In the genomic region with DNA sequence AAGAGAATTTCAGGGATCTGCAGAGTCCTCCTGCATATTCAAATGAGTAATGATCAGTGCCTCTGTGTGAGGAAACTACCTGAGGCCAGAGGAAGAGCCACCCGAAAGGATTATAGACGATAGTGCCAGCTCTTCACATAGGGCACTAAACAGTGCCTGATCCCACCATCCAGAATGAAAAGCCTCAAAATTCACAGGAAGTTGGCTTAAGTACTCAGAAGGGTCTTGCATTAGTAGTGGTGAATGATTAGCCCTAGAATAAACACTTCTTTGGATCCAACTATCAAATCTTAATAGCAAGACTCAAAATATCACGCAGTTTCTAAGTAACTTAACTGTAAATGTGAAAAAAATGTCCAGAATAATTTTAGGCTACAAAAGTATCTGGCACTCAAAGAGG, we compare ENCODE assay signal across 32 cellular contexts.
"Had no signal": no experiment of that assay in that cellular context is flagged by ENCODE, and none has a peak within 500 bp of the region (broad histone marks: within the 10 kb centered on the region; RNA-seq: fewer than 3 reads in every experiment).

No MANE protein-coding gene starts in this region.

- DNase-seq: activated CD4-positive, alpha-beta T cell treated with anti-CD3 and anti-CD28 coated beads, Interleukin-2, amount 10 ng/mL, durations not matched to agents 24 days and 14 days; activated CD4-positive, alpha-beta T cell treated with anti-CD3 and anti-CD28 coated beads, Interleukin-2, amount 50 U/mL, for 4 hours; activated CD8-positive, alpha-beta T cell treated with anti-CD3 and anti-CD28 coated beads for 36 hours; activated effector memory CD4-positive, alpha-beta T cell treated with anti-CD3 and anti-CD28 coated beads, Interleukin-2, amount 50 U/mL, for 16 hours; activated naive CD4-positive, alpha-beta T cell; activated naive CD8-positive, alpha-beta T cell treated with anti-CD3 and anti-CD28 coated beads, Interleukin-2, amount 10 ng/mL, durations not matched to agents 7 days and 5 days; activated T-cell treated with anti-CD3 and anti-CD28 coated beads, Interleukin-2, amount 50 U/mL, for 1 hour; activated T-cell treated with anti-CD3 and anti-CD28 coated beads, Interleukin-2, amount 50 U/mL, for 72 hours; amygdala; MG63; NCI-H1048; NCI-H1105 treated with DMSO at 0.1 percent for 48 hours; NCI-H1436; NCI-H1694; NCI-H1930; NCI-H2081 treated with DMSO at 0.1 percent for 48 hours; NCI-H226; NCI-H446 treated with DMSO at 0.1 percent for 48 hours; NCI-H524 treated with DMSO at 0.1 percent for 48 hours; Peyer's patch; RPMI8226; SHP77 treated with DMSO at 0.1 percent for 48 hours; SK-N-SH had no signal

- H3K36me3 Mint-ChIP-seq: activated naive CD4-positive, alpha-beta T cell treated with anti-CD3 and anti-CD28 coated beads, Interleukin-2, amount 50 U/mL, for 24 hours; activated naive CD8-positive, alpha-beta T cell treated with anti-CD3 and anti-CD28 coated beads, Interleukin-2, amount 10 ng/mL, durations not matched to agents 7 days and 5 days had no signal

- H3K27ac ChIP-seq: ascending aorta, cardiac muscle cell, Peyer's patch, SJSA1 had no signal

- H3K4me1 Mint-ChIP-seq: activated CD4-positive, alpha-beta T cell treated with anti-CD3 and anti-CD28 coated beads, Interleukin-2, amount 10 ng/mL, durations not matched to agents 24 days and 14 days; activated naive CD4-positive, alpha-beta T cell treated with anti-CD3 and anti-CD28 coated beads, Interleukin-2, amount 50 U/mL, for 24 hours; activated naive CD8-positive, alpha-beta T cell treated with anti-CD3 and anti-CD28 coated beads, Interleukin-2, amount 10 ng/mL, durations not matched to agents 7 days and 5 days; activated T-helper 17 cell treated with anti-CD3 and anti-CD28 coated beads, Interleukin-2, amount 50 U/mL, for 72 hours; central memory CD8-positive, alpha-beta T cell had no signal

- ATAC-seq: activated CD8-positive, alpha-beta T cell treated with anti-CD3 and anti-CD28 coated beads for 36 hours; activated T-cell treated with anti-CD3 and anti-CD28 coated beads, Interleukin-2, amount 50 U/mL, for 72 hours; activated T-helper 17 cell treated with anti-CD3 and anti-CD28 coated beads, Interleukin-2, amount 50 U/mL, for 72 hours had no signal

- H3K4me3 Mint-ChIP-seq: activated CD4-positive, alpha-beta T cell treated with anti-CD3 and anti-CD28 coated beads, Interleukin-2, amount 10 ng/mL, durations not matched to agents 24 days and 14 days; activated CD8-positive, alpha-beta T cell treated with anti-CD3 and anti-CD28 coated beads for 36 hours; activated naive CD4-positive, alpha-beta T cell treated with anti-CD3 and anti-CD28 coated beads, Interleukin-2, amount 50 U/mL, for 24 hours; activated naive CD8-positive, alpha-beta T cell treated with anti-CD3 and anti-CD28 coated beads, Interleukin-2, amount 10 ng/mL, durations not matched to agents 7 days and 5 days; activated T-cell treated with anti-CD3 and anti-CD28 coated beads, Interleukin-2, amount 50 U/mL, for 72 hours; activated T-helper 17 cell treated with anti-CD3 and anti-CD28 coated beads, Interleukin-2, amount 50 U/mL, for 72 hours; central memory CD8-positive, alpha-beta T cell; T-helper 1 cell treated with Interleukin-12 subunit alpha and Interleukin-12 subunit beta and Interleukin-4 antibody, amounts not matched to agents 30 μg/mL and 1 μg/mL, for 36 hours; T-helper 2 cell treated with Interferon-gamma antibody and Interleukin-4, amounts not matched to agents 5 μg/mL and 100 μg/mL, for 36 hours had no signal

- H3K27me3 ChIP-seq: ascending aorta, cardiac muscle cell, MG63, Peyer's patch, SJSA1 had no signal

- H3K27me3 Mint-ChIP-seq: activated CD4-positive, alpha-beta T cell treated with anti-CD3 and anti-CD28 coated beads, Interleukin-2, amount 10 ng/mL, durations not matched to agents 24 days and 14 days; activated CD8-positive, alpha-beta T cell treated with anti-CD3 and anti-CD28 coated beads for 36 hours; activated naive CD4-positive, alpha-beta T cell treated with anti-CD3 and anti-CD28 coated beads, Interleukin-2, amount 50 U/mL, for 24 hours; activated naive CD8-positive, alpha-beta T cell treated with anti-CD3 and anti-CD28 coated beads, Interleukin-2, amount 10 ng/mL, durations not matched to agents 7 days and 5 days; activated T-helper 17 cell treated with anti-CD3 and anti-CD28 coated beads, Interleukin-2, amount 50 U/mL, for 72 hours; central memory CD8-positive, alpha-beta T cell had no signal

- H3K4me3 ChIP-seq: ascending aorta, cardiac muscle cell, MG63, Peyer's patch, SJSA1 had no signal

- H3K4me2 ChIP-seq: SK-N-SH had no signal

- H3K4me1 ChIP-seq: ascending aorta, Peyer's patch, SJSA1 had no signal

- FAIRE-seq: TTC549 had no signal

- H3K9me3 ChIP-seq: ascending aorta, MG63, Peyer's patch, SJSA1 had no signal

- H3K9ac ChIP-seq: SK-N-SH had no signal

- H3K27ac Mint-ChIP-seq: activated CD4-positive, alpha-beta T cell treated with anti-CD3 and anti-CD28 coated beads, Interleukin-2, amount 10 ng/mL, durations not matched to agents 24 days and 14 days; activated CD8-positive, alpha-beta T cell treated with anti-CD3 and anti-CD28 coated beads for 36 hours; activated naive CD4-positive, alpha-beta T cell treated with anti-CD3 and anti-CD28 coated beads, Interleukin-2, amount 50 U/mL, for 24 hours; activated naive CD8-positive, alpha-beta T cell treated with anti-CD3 and anti-CD28 coated beads, Interleukin-2, amount 10 ng/mL, durations not matched to agents 7 days and 5 days; activated T-cell treated with anti-CD3 and anti-CD28 coated beads, Interleukin-2, amount 50 U/mL, for 72 hours; activated T-helper 17 cell treated with anti-CD3 and anti-CD28 coated beads, Interleukin-2, amount 50 U/mL, for 72 hours; T-helper 1 cell treated with Interleukin-12 subunit alpha and Interleukin-12 subunit beta and Interleukin-4 antibody, amounts not matched to agents 30 μg/mL and 1 μg/mL, for 36 hours; T-helper 2 cell treated with Interferon-gamma antibody and Interleukin-4, amounts not matched to agents 5 μg/mL and 100 μg/mL, for 36 hours had no signal

- H3K36me3 ChIP-seq: ascending aorta, cardiac muscle cell, MG63, Peyer's patch, SJSA1 had no signal

- H3K9me3 Mint-ChIP-seq: activated CD4-positive, alpha-beta T cell treated with anti-CD3 and anti-CD28 coated beads, Interleukin-2, amount 10 ng/mL, durations not matched to agents 24 days and 14 days; activated CD8-positive, alpha-beta T cell treated with anti-CD3 and anti-CD28 coated beads for 36 hours; activated naive CD4-positive, alpha-beta T cell treated with anti-CD3 and anti-CD28 coated beads, Interleukin-2, amount 50 U/mL, for 24 hours; activated naive CD8-positive, alpha-beta T cell treated with anti-CD3 and anti-CD28 coated beads, Interleukin-2, amount 10 ng/mL, durations not matched to agents 7 days and 5 days; activated T-cell treated with anti-CD3 and anti-CD28 coated beads, Interleukin-2, amount 50 U/mL, for 72 hours; activated T-helper 17 cell treated with anti-CD3 and anti-CD28 coated beads, Interleukin-2, amount 50 U/mL, for 72 hours; central memory CD8-positive, alpha-beta T cell; T-helper 1 cell treated with Interleukin-12 subunit alpha and Interleukin-12 subunit beta and Interleukin-4 antibody, amounts not matched to agents 30 μg/mL and 1 μg/mL, for 36 hours; T-helper 2 cell treated with Interferon-gamma antibody and Interleukin-4, amounts not matched to agents 5 μg/mL and 100 μg/mL, for 36 hours had no signal
